ENCODE assay signal across 17 cellular contexts in the genomic region with DNA sequence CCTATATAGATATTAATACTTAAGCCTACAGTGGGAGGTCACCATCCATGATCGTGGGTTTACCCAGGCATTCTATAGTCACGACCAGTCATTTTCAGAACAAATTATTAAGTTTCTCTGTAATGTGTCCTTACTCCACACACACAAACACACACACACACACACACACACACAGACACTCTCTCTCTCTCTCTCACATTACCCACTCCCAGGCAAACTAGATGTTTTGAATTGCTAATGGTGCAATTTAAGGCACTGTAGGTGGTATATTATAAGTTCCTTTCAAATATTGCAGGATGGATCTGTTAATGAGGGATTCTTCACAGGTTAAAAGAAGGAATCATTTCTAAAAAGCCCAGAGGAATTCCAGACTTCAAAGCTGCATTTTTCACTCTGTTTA.
DNase-seq lines count a peak whose midpoint lies in the region; ATAC-seq and TF ChIP-seq lines count a peak whose summit lies in the region.
"Had no signal": no experiment of that assay in that cellular context is flagged by ENCODE, and none has a peak within 500 bp of the region (broad histone marks: within the 10 kb centered on the region; RNA-seq: fewer than 3 reads in every experiment).

No MANE protein-coding gene starts in this region.

- no peak overlapping the region for H2BK5ac ChIP-seq in H9 (ENCODE audit: insufficient read length, low read length)

- no peak overlapping the region for H2BK20ac ChIP-seq in H9 (ENCODE audit: low read depth, low read length, poor library complexity, severe bottlenecking)

- H4K8ac ChIP-seq in H9 (replicated peaks; ENCODE audit: insufficient read length, low read depth, low read length): no peak overlapping the region

- H3F3A ChIP-seq in GM23338 (replicated peaks; ENCODE audit: low read depth): no peaks in the 10 kb centered on the region

- no peak overlapping the region for H3K4ac ChIP-seq in H9 (ENCODE audit: low read depth, low read length)

- no peak overlapping the region for H3K56ac ChIP-seq in H9 (ENCODE audit: insufficient read length, low read depth, low read length)

- no peak overlapping the region for H4K91ac ChIP-seq in H9 (ENCODE audit: insufficient read length, low read depth, low read length)

- H3K4me3 Mint-ChIP-seq in GM23338: 0 out of 3 replicates have a peak overlapping the region, but pooled peaks have one; percentile 6
- no peak overlapping the region for H3K4me3 Mint-ChIP-seq in H9
- no peak overlapping the region for H3K4me3 Mint-ChIP-seq in WTC11
- H3K4me3 Mint-ChIP-seq: B cell; CD4-positive, alpha-beta T cell; HFFc6; IgD-negative memory B cell had no signal

- CTCF ChIA-PET in WTC11 (lab: Charles Lee): no interaction called here

- no peak overlapping the region for H3K9ac ChIP-seq in H9 (ENCODE audit: extremely low read depth, insufficient read length, low read length)
- H3K9ac ChIP-seq: GM23248 had no signal

- no peaks in the 10 kb centered on the region for H3K9me3 ChIP-seq in H9 (ENCODE audit: control insufficient read depth, low read depth, low read length)

- no peaks in the 10 kb centered on the region for H3K79me2 ChIP-seq in GM23338 (replicated peaks; ENCODE audit: insufficient read depth)
- no peaks in the 10 kb centered on the region for H3K79me2 ChIP-seq in H9 (ENCODE audit: insufficient read depth, low read length)

- peaks cover 21% of the 10 kb centered on the region for H3K4me1 Mint-ChIP-seq in GM23338
- H3K4me1 Mint-ChIP-seq in H9: peaks cover 20 to 21% of the 10 kb centered on the region in 2 experiments
- peaks cover 29% of the 10 kb centered on the region for H3K4me1 Mint-ChIP-seq in WTC11
- H3K4me1 Mint-ChIP-seq: B cell, IgD-negative memory B cell had no signal

- no peak overlapping the region for H2BK15ac ChIP-seq in H9 (ENCODE audit: low read depth, low read length)

- POLR2A ChIA-PET in WTC11 (lab: Charles Lee): no interaction called here

- H3K27me3 ChIP-seq in GM23338 (ENCODE audit: insufficient read depth): no peaks in the 10 kb centered on the region
- H3K27me3 ChIP-seq in H9 (ENCODE audit: insufficient read depth, low read length): no peaks in the 10 kb centered on the region

- H3T11ph ChIP-seq in H9 (ENCODE audit: low read length): no peak overlapping the region

- no peak overlapping the region for H3K23ac ChIP-seq in H9 (ENCODE audit: insufficient read length, low read depth, low read length)

- H3K9me3 Mint-ChIP-seq in GM23338 (0 out of 3 replicates have a peak, but pooled peaks cover 2% of the 10 kb centered on the region), H9 (peaks cover 0 to 2% of the 10 kb centered on the region in 2 experiments; a peak in 1 of 5 replicates), WTC11 (peaks cover 9% of the 10 kb centered on the region; the same call in 1 of the 2 replicates)
- H3K9me3 Mint-ChIP-seq: CD4-positive, alpha-beta T cell; HFFc6 had no signal

- H3K27ac Mint-ChIP-seq in GM23338 (peak overlapping the region; percentile 37), H9 (peak overlapping the region in 2 of 3 experiments; percentile 15 to 54; a peak in 4 of 7 replicates), WTC11 (peak overlapping the region; percentile 86; the same call in 1 of the 2 replicates)
- H3K27ac Mint-ChIP-seq: B cell; CD4-positive, alpha-beta T cell; HFFc6; IgD-negative memory B cell had no signal

- DNase-seq in GM23338 (ENCODE audit: low spot score): peak; percentile 44
- peak; percentile 34 for DNase-seq in H9
- DNase-seq in WTC11 (ENCODE audit: low spot score): no peak
- peak; percentile 51 for DNase-seq in iPS DF 4.7 (ENCODE audit: extremely low read depth, low spot score)
- DNase-seq in COR-L47 (lab: John Stamatoyannopoulos, UW): no peak
- DNase-seq: C1 segment of cervical spinal cord; CD4-positive, alpha-beta T cell; DMS79; GM23248; HCEC 1CT; HFFc6 had no signal

- H3K36me3 Mint-ChIP-seq in GM23338 (ENCODE audit: low read depth) (peaks cover 5% of the 10 kb centered on the region; the same call in 1 of the 3 replicates), H9 (ENCODE audit: insufficient read depth in 1 of 3, low read depth in 3 of 3) (no peaks in the 10 kb centered on the region; a peak in 1 of 7 replicates), WTC11 (no peaks in the 10 kb centered on the region)
- H3K36me3 Mint-ChIP-seq: IgD-negative memory B cell had no signal

- H4K5ac ChIP-seq in H9 (ENCODE audit: insufficient read length, low read depth, low read length): no peak overlapping the region

- peaks cover 4% of the 10 kb centered on the region; the same call in 1 of the 2 replicates for H3K9me2 ChIP-seq in GM23338 (ENCODE audit: insufficient read depth)

- WGBS in H9 (ENCODE audit: extremely low coverage, insufficient read length, low lambda C conversion rate): no CpG with 5 or more reads among the region's 2 CpGs

- H3K79me1 ChIP-seq in H9 (ENCODE audit: insufficient read depth, low read depth, low read length, poor library complexity, severe bottlenecking): no peaks in the 10 kb centered on the region

- peak; percentile 62 for ATAC-seq in GM23338
- peak; percentile 66 for ATAC-seq in WTC11
- ATAC-seq in HG03095 (IDR thresholded peaks at IDR 0.05; ENCODE audit: unreplicated experiment): no peak
- ATAC-seq in HG03039 (IDR thresholded peaks at IDR 0.05; ENCODE audit: unreplicated experiment): no peak
- ATAC-seq: GM12878 had no signal

- H2AK5ac ChIP-seq in H9 (ENCODE audit: insufficient read length, low read length): no peak overlapping the region

- H3K14ac ChIP-seq in H9 (ENCODE audit: insufficient read depth, low read length): no peak overlapping the region

- H3K4me2 ChIP-seq in GM23338: 0 out of 2 replicates have a peak overlapping the region, but pooled peaks have one; percentile 6
- H3K4me2 ChIP-seq in H9 (ENCODE audit: insufficient read depth, insufficient read length, low read length): no peak overlapping the region

- peak overlapping the region; percentile 8; the same call in 1 of the 2 replicates for H3K27ac ChIP-seq in GM23338 (ENCODE audit: low read depth)
- no peak overlapping the region for H3K27ac ChIP-seq in H9 (ENCODE audit: insufficient read length, low read depth, low read length)
- H3K27ac ChIP-seq: GM23248, HL-60 had no signal

- H3K23me2 ChIP-seq in H9 (ENCODE audit: insufficient read length, low read depth, low read length, poor library complexity, severe bottlenecking): no peaks in the 10 kb centered on the region

- H3K27me3 Mint-ChIP-seq in GM23338 (ENCODE audit: insufficient read depth, low read depth, poor library complexity) (peaks cover 2% of the 10 kb centered on the region), H9 (ENCODE audit: low read depth) (no peaks in the 10 kb centered on the region), WTC11 (ENCODE audit: low read depth) (no peaks in the 10 kb centered on the region)
- H3K27me3 Mint-ChIP-seq: CD4-positive, alpha-beta T cell; IgD-negative memory B cell had no signal

- H2BK120ac ChIP-seq in H9 (ENCODE audit: low read depth, low read length, poor library complexity, severe bottlenecking): no peak overlapping the region

- no peak overlapping the region for H2BK12ac ChIP-seq in H9 (ENCODE audit: insufficient read length, low read depth, low read length)

- no peak overlapping the region for H3K4me3 ChIP-seq in GM23338
- H3K4me3 ChIP-seq: GM12878, GM23248 had no signal

- H3K18ac ChIP-seq in H9 (ENCODE audit: insufficient read length, low read depth, low read length): no peak overlapping the region

- no peaks in the 10 kb centered on the region for H3K36me3 ChIP-seq in GM23338 (ENCODE audit: insufficient read depth)

- H3K4me1 ChIP-seq in GM23338 (ENCODE audit: insufficient read depth): peaks cover 11% of the 10 kb centered on the region; the same call in 1 of the 2 replicates
- peaks cover 3% of the 10 kb centered on the region; the same call in 1 of the 2 replicates for H3K4me1 ChIP-seq in H9 (ENCODE audit: insufficient read depth, low read length)

- TF ChIP-seq CTCF in GM23338 (conservative IDR thresholded peaks at IDR 0.05; ENCODE audit: low read depth in 2 of 2): no peak
- no peak for TF ChIP-seq CTCF in H9 (conservative IDR thresholded peaks at IDR 0.05)
- TF ChIP-seq CTCF in WTC11 (IDR thresholded peaks at IDR 0.05): no peak

- no peaks in the 10 kb centered on the region for H4K20me1 ChIP-seq in GM23338 (replicated peaks; ENCODE audit: insufficient read depth)
- H4K20me1 ChIP-seq in H9 (ENCODE audit: control insufficient read depth, insufficient read depth, insufficient read length): no peaks in the 10 kb centered on the region

- H2AFZ ChIP-seq in GM23338 (no peak overlapping the region), H9 (ENCODE audit: low read length) (no peak overlapping the region)
- H2AFZ ChIP-seq: GM23248 had no signal

TF ChIP-seq in GM23338, 12 proteins besides CTCF, POLR2A, EP300 and RAD21 (continues in another document):
- TF ChIP-seq POLR2AphosphoS5 (IDR thresholded peaks at IDR 0.05; ENCODE audit: low read depth): no peak
- TF ChIP-seq CREB1 (CRISPR knock-in tag; IDR thresholded peaks at IDR 0.05; ENCODE audit: low read depth): peak; percentile 43; the same call in 1 of the 2 replicates
- TF ChIP-seq NANOG (IDR thresholded peaks at IDR 0.05; ENCODE audit: borderline replicate concordance): peak; percentile 92

TF ChIP-seq in WTC11, 78 proteins besides CTCF, POLR2A, EP300 and RAD21:
- TF ChIP-seq, protein P1, sequence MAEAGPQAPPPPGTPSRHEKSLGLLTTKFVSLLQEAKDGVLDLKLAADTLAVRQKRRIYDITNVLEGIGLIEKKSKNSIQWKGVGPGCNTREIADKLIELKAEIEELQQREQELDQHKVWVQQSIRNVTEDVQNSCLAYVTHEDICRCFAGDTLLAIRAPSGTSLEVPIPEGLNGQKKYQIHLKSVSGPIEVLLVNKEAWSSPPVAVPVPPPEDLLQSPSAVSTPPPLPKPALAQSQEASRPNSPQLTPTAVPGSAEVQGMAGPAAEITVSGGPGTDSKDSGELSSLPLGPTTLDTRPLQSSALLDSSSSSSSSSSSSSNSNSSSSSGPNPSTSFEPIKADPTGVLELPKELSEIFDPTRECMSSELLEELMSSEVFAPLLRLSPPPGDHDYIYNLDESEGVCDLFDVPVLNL (CRISPR knock-in tag; IDR thresholded peaks at IDR 0.05; ENCODE audit: borderline replicate concordance, low read depth): no peak
- TF ChIP-seq TEAD1 (CRISPR knock-in tag; IDR thresholded peaks at IDR 0.05): 0 out of 2 replicates have a peak, but pooled peaks have one; percentile 25

Comparison
In these comparisons a context has a peak if more than half of its experiments do, and no peak if none do; other contexts are left out.
1. ATAC-seq: peak in GM23338 (single experiment) and WTC11 (single experiment); none in HG03095 (single experiment) and HG03039 (single experiment).
2. DNase-seq: peak in GM23338 (single experiment), H9 (single experiment) and iPS DF 4.7 (single experiment); none in WTC11 (single experiment) and COR-L47 (single experiment).
3. H3K27ac Mint-ChIP-seq: peak in every context shown above with its lines; median percentile 86 in WTC11; 37 in GM23338; 34 in H9.